1 cellular context compared by ENCODE assay signal in genomic region chr9:125795970-125796596, GRCh38.
TF ChIP-seq lines count a peak whose summit lies in the region.

No MANE protein-coding gene starts in this region.

TF ChIP-seq in WTC11, 78 proteins besides CTCF, POLR2A, EP300 and RAD21 (continued from another document):
- TF ChIP-seq ZNF532 (CRISPR knock-in tag; IDR thresholded peaks at IDR 0.05; ENCODE audit: borderline replicate concordance) (no peak), RORB (CRISPR knock-in tag; IDR thresholded peaks at IDR 0.05) (no peak), FOXP4 (CRISPR knock-in tag; IDR thresholded peaks at IDR 0.05) (no peak), ZNF317 (CRISPR knock-in tag; IDR thresholded peaks at IDR 0.05; ENCODE audit: borderline replicate concordance, low read depth) (no peak), FOXK1 (CRISPR knock-in tag; IDR thresholded peaks at IDR 0.05) (no peak), STAT6 (CRISPR knock-in tag; conservative IDR thresholded peaks at IDR 0.05; ENCODE audit: low read depth) (no peak), GABPB1 (CRISPR knock-in tag; IDR thresholded peaks at IDR 0.05) (no peak), IRF2 (CRISPR knock-in tag; IDR thresholded peaks at IDR 0.05; ENCODE audit: borderline replicate concordance, low read depth) (no peak), IRF1 (CRISPR knock-in tag; IDR thresholded peaks at IDR 0.05) (no peak), E2F4 (CRISPR knock-in tag; IDR thresholded peaks at IDR 0.05; ENCODE audit: borderline replicate concordance, low read depth) (no peak)
